In genomic region chr11:8207080-8208000, GRCh38 we compare ENCODE assay signal across 13 cellular contexts. TPM values are rescaled to one million over a fixed set of nuclear protein-coding genes. Genes with fewer than 3 reads are reported as not detected.
DNase-seq lines count a peak whose midpoint lies in the region; TF ChIP-seq lines count a peak whose summit lies in the region.
"Had no signal": no experiment of that assay in that cellular context is flagged by ENCODE, and none has a peak within 500 bp of the region (broad histone marks: within the 10 kb centered on the region; RNA-seq: fewer than 3 reads in every experiment).

No MANE protein-coding gene starts in this region.

- TF ChIP-seq EP300 in SK-N-SH (IDR thresholded peaks at IDR 0.05; ENCODE audit: borderline replicate concordance in 1 of 2, low read depth in 1 of 2, low read length in 1 of 2) = peak in 1 of 2 experiments; percentile 57; a peak in 1 of 4 replicates

- H3K79me2 ChIP-seq in H9 (ENCODE audit: insufficient read depth, low read length) (no peaks in the 10 kb centered on the region), SK-N-SH (ENCODE audit: insufficient read depth) (no peaks in the 10 kb centered on the region), PC-9 (ENCODE audit: low read depth) (no peaks in the 10 kb centered on the region)

- TF ChIP-seq CTCF in H9 (conservative IDR thresholded peaks at IDR 0.05) (no peak), SK-N-SH (IDR thresholded peaks at IDR 0.05) (no peak), fibroblast of mammary gland (conservative IDR thresholded peaks at IDR 0.05; ENCODE audit: control insufficient read depth, insufficient read depth, low read depth, low read length) (no peak), PC-9 (conservative IDR thresholded peaks at IDR 0.05) (no peak)

- no peak overlapping the region for H2BK12ac ChIP-seq in H9 (ENCODE audit: insufficient read length, low read depth, low read length)

- H3K4me2 ChIP-seq in H9 (ENCODE audit: insufficient read depth, insufficient read length, low read length) (no peak overlapping the region), SK-N-SH (0 out of 2 replicates have a peak overlapping the region, but pooled peaks have one; percentile 37), PC-9 (no peak overlapping the region)

- no CpG with 5 or more reads among the region's 20 CpGs for WGBS in H9 (ENCODE audit: extremely low coverage, insufficient read length, low lambda C conversion rate)
- WGBS in SK-N-SH (ENCODE audit: low lambda C conversion rate) = 23% methylated on average over 16 of the region's 20 CpGs

- no peak overlapping the region for H4K5ac ChIP-seq in H9 (ENCODE audit: insufficient read length, low read depth, low read length)

- H3K27me3 Mint-ChIP-seq in H9 (ENCODE audit: low read depth) = peaks cover 9% of the 10 kb centered on the region

- no peak overlapping the region for H3K23ac ChIP-seq in H9 (ENCODE audit: insufficient read length, low read depth, low read length)

- H3K9me3 ChIP-seq in H9 (ENCODE audit: control insufficient read depth, low read depth, low read length) = no peaks in the 10 kb centered on the region
- H3K9me3 ChIP-seq in SK-N-SH = no peaks in the 10 kb centered on the region
- H3K9me3 ChIP-seq in PC-9 (ENCODE audit: insufficient read depth, low read depth) = no peaks in the 10 kb centered on the region

- H3K79me1 ChIP-seq in H9 (ENCODE audit: insufficient read depth, low read depth, low read length, poor library complexity, severe bottlenecking) = no peaks in the 10 kb centered on the region

- H3K27ac ChIP-seq in H9 (ENCODE audit: insufficient read length, low read depth, low read length) = no peak overlapping the region
- H3K27ac ChIP-seq in SK-N-SH (ENCODE audit: low read depth in 2 of 2, low read length in 1 of 2) = peak overlapping the region in 1 of 2 experiments; percentile 98; a peak in 2 of 4 replicates
- peak overlapping the region in 12 of 21 experiments; percentile 9 to 83 (median 60) for H3K27ac ChIP-seq in skin epidermis
- no peak overlapping the region for H3K27ac ChIP-seq in PC-9

- H3K9ac ChIP-seq in H9 (ENCODE audit: extremely low read depth, insufficient read length, low read length) = no peak overlapping the region
- no peak overlapping the region for H3K9ac ChIP-seq in SK-N-SH

- H4K8ac ChIP-seq in H9 (replicated peaks; ENCODE audit: insufficient read length, low read depth, low read length) = no peak overlapping the region

- H4K20me1 ChIP-seq in H9 (ENCODE audit: control insufficient read depth, insufficient read depth, insufficient read length) (no peaks in the 10 kb centered on the region), SK-N-SH (ENCODE audit: insufficient read depth) (no peaks in the 10 kb centered on the region), PC-9 (ENCODE audit: insufficient read depth) (no peaks in the 10 kb centered on the region)

- H2AK5ac ChIP-seq in H9 (ENCODE audit: insufficient read length, low read length) = no peak overlapping the region

- H3F3A ChIP-seq in SK-N-SH (replicated peaks; ENCODE audit: insufficient read depth) (no peaks in the 10 kb centered on the region), PC-9 (ENCODE audit: insufficient read depth, low read depth) (no peaks in the 10 kb centered on the region)

- H3K27me3 ChIP-seq in H9 (ENCODE audit: insufficient read depth, low read length) (no peaks in the 10 kb centered on the region), SK-N-SH (ENCODE audit: insufficient read depth) (no peaks in the 10 kb centered on the region; the same call in 1 of the 2 replicates), PC-9 (ENCODE audit: insufficient read depth, low read depth) (peaks cover 9% of the 10 kb centered on the region; the same call in 1 of the 2 replicates)

- H3K9me3 Mint-ChIP-seq in H9 = no peaks in the 10 kb centered on the region
- H3K9me3 Mint-ChIP-seq: immature natural killer cell; natural killer cell; stimulated activated effector memory CD8-positive, alpha-beta T cell treated with anti-CD3 and anti-CD28 coated beads, Interleukin-12 subunit alpha, Interleukin-12 subunit beta, amount 100 ng/mL, for 72 hours had no signal

- H3K36me3 ChIP-seq in SK-N-SH (replicated peaks in 1 of 2; ENCODE audit: control insufficient read depth in 1 of 2, insufficient read depth in 2 of 2, low read length in 1 of 2) (no peaks in the 10 kb centered on the region), PC-9 (ENCODE audit: low read depth) (no peaks in the 10 kb centered on the region)

- POLR2A ChIA-PET in SK-N-SH (lab: Yijun Ruan, JAX) (interaction anchor here (0.6 to 3.3 kb wide), 8 partner anchors 8 to 768 kb away, joined by 3 to 16 read pairs (median 4); partner anchors contain the start of gene LMO1), PC-9 (lab: Charles Lee; ENCODE audit: unreplicated experiment) (no interaction called here)

- H3K4me1 ChIP-seq in H9 (ENCODE audit: insufficient read depth, low read length) (no peaks in the 10 kb centered on the region), SK-N-SH (ENCODE audit: control insufficient read depth in 1 of 2, insufficient read depth in 2 of 2, low read depth in 1 of 2, low read length in 1 of 2) (peaks cover 0 to 27% of the 10 kb centered on the region in 2 experiments; a peak in 2 of 4 replicates), PC-9 (replicated peaks; ENCODE audit: insufficient read depth) (no peaks in the 10 kb centered on the region)

- no peak overlapping the region for H3K14ac ChIP-seq in H9 (ENCODE audit: insufficient read depth, low read length)

- intact Hi-C loops in PC-9 (cut with micrococcal nuclease; ENCODE audit: unreplicated experiment) = no loop called here

- H3K18ac ChIP-seq in H9 (ENCODE audit: insufficient read length, low read depth, low read length) = no peak overlapping the region

- H3K27ac Mint-ChIP-seq in H9 = peak overlapping the region in 1 of 3 experiments; percentile 88; a peak in 1 of 7 replicates
- H3K27ac Mint-ChIP-seq: immature natural killer cell; stimulated activated effector memory CD8-positive, alpha-beta T cell treated with anti-CD3 and anti-CD28 coated beads, Interleukin-12 subunit alpha, Interleukin-12 subunit beta, amount 100 ng/mL, for 72 hours had no signal

- BruUV-seq in PC-9 (replicated peaks; lab: Mats Ljungman, UMichigan) = no TSS peak

- H3K4me3 ChIP-seq in SK-N-SH (ENCODE audit: low read depth in 2 of 2, low read length in 1 of 2) = peak overlapping the region in 1 of 2 experiments; percentile 21; a peak in 1 of 4 replicates
- H3K4me3 ChIP-seq in fibroblast of mammary gland (ENCODE audit: control insufficient read depth, low read depth, low read length) = no peak overlapping the region
- H3K4me3 ChIP-seq in skin epidermis = no peak overlapping the region
- H3K4me3 ChIP-seq in PC-9 = no peak overlapping the region

- no peak overlapping the region for H3K4ac ChIP-seq in H9 (ENCODE audit: low read depth, low read length)

- no peak overlapping the region for H2BK5ac ChIP-seq in H9 (ENCODE audit: insufficient read length, low read length)

- DNase-seq in H9 (peak; percentile 39), SK-N-SH (peak; percentile 75), fibroblast of mammary gland (ENCODE audit: low read depth) (peak; percentile 58), HK-2 (ENCODE audit: unreplicated experiment) (no peak), PC-9 (no peak), NOMO-1 treated with DMSO at 0.1 percent for 48 hours (lab: John Stamatoyannopoulos, UW; ENCODE audit: unreplicated experiment) (no peak), nucleus accumbens (lab: John Stamatoyannopoulos, UW) (no peak)
- DNase-seq: activated T-cell treated with anti-CD3 and anti-CD28 coated beads for 4 hours, immature natural killer cell, natural killer cell, NCI-H446 had no signal

- no peak overlapping the region for H3K4me3 Mint-ChIP-seq in H9
- H3K4me3 Mint-ChIP-seq: natural killer cell; stimulated activated effector memory CD8-positive, alpha-beta T cell treated with anti-CD3 and anti-CD28 coated beads, Interleukin-12 subunit alpha, Interleukin-12 subunit beta, amount 100 ng/mL, for 72 hours had no signal

- H2AFZ ChIP-seq in H9 (ENCODE audit: low read length) = no peak overlapping the region
- H2AFZ ChIP-seq in SK-N-SH (ENCODE audit: low read depth) = no peak overlapping the region
- no peak overlapping the region for H2AFZ ChIP-seq in PC-9

- H2BK120ac ChIP-seq in H9 (ENCODE audit: low read depth, low read length, poor library complexity, severe bottlenecking) = no peak overlapping the region

- no peak overlapping the region for H3K56ac ChIP-seq in H9 (ENCODE audit: insufficient read length, low read depth, low read length)

- no peaks in the 10 kb centered on the region for H3K9me2 ChIP-seq in SK-N-SH
- H3K9me2 ChIP-seq in PC-9 (ENCODE audit: insufficient read depth) = no peaks in the 10 kb centered on the region

- no peak overlapping the region for H3T11ph ChIP-seq in H9 (ENCODE audit: low read length)

- no peak for TF ChIP-seq RAD21 in SK-N-SH (IDR thresholded peaks at IDR 0.05; ENCODE audit: low read length)

- peaks cover 15 to 18% of the 10 kb centered on the region in 2 experiments for H3K4me1 Mint-ChIP-seq in H9
- H3K4me1 Mint-ChIP-seq: stimulated activated effector memory CD8-positive, alpha-beta T cell treated with anti-CD3 and anti-CD28 coated beads, Interleukin-12 subunit alpha, Interleukin-12 subunit beta, amount 100 ng/mL, for 72 hours had no signal

- no peak overlapping the region for H4K91ac ChIP-seq in H9 (ENCODE audit: insufficient read length, low read depth, low read length)

- H3K36me3 Mint-ChIP-seq in H9 (ENCODE audit: insufficient read depth in 1 of 3, low read depth in 3 of 3) = no peaks in the 10 kb centered on the region
- H3K36me3 Mint-ChIP-seq: immature natural killer cell; natural killer cell; stimulated activated effector memory CD8-positive, alpha-beta T cell treated with anti-CD3 and anti-CD28 coated beads, Interleukin-12 subunit alpha, Interleukin-12 subunit beta, amount 100 ng/mL, for 72 hours had no signal

- no peak overlapping the region for H2BK20ac ChIP-seq in H9 (ENCODE audit: low read depth, low read length, poor library complexity, severe bottlenecking)

- H3K23me2 ChIP-seq in H9 (ENCODE audit: insufficient read length, low read depth, low read length, poor library complexity, severe bottlenecking) = no peaks in the 10 kb centered on the region

- CTCF ChIA-PET in SK-N-SH (lab: Yijun Ruan, JAX) = interaction anchor here (0.8 to 7.1 kb wide), 16 partner anchors 11 to 360 kb away, joined by 3 to 33 read pairs (median 6); partner anchors contain the start of gene LMO1
- CTCF ChIA-PET in PC-9 (lab: Charles Lee) = no interaction called here

- no peak overlapping the region for H2BK15ac ChIP-seq in H9 (ENCODE audit: low read depth, low read length)

TF ChIP-seq in SK-N-SH, 30 proteins besides CTCF, POLR2A, EP300 and RAD21 (continues in another document):
- TF ChIP-seq RCOR1 (IDR thresholded peaks at IDR 0.05; ENCODE audit: low read length) (peak; percentile 99), GATA2 (CRISPR knock-in tag; IDR thresholded peaks at IDR 0.05) (peak; percentile 44; the same call in 1 of the 2 replicates)

RNA-seq across cellular contexts. Expression of gene RIC3, which starts 38.5 kb away (rescaled TPM):
- total RNA-seq in H9 (2021) (19.9 and 23.7 TPM in 2 replicates), PC-9 (2021) (not detected in 2 replicates)
- 0.54 and 1.2 TPM in 2 replicates for polyA plus RNA-seq in SK-N-SH (2012; rRNA removed)
- polyA plus RNA-seq in SK-N-SH (2012; cell fraction: cytosol; rRNA removed) = 0.84 and 1.2 TPM in 2 replicates
- polyA plus RNA-seq in SK-N-SH (2012; cell fraction: nucleus; rRNA removed) = 2.8 and 4.4 TPM in 2 replicates

RNA-seq across cellular contexts. Expression of gene LMO1, which starts 56.3 kb away (rescaled TPM):
- total RNA-seq in H9 (2021) (0.39 and 0.50 TPM in 2 replicates), PC-9 (2021) (not detected in 2 replicates)
- 0.12 and 0.62 TPM in 2 replicates for polyA plus RNA-seq in SK-N-SH (2012; rRNA removed)
- 0.59 and 0.60 TPM in 2 replicates for polyA plus RNA-seq in SK-N-SH (2012; cell fraction: cytosol; rRNA removed)
- 0.35 and 1.3 TPM in 2 replicates for polyA plus RNA-seq in SK-N-SH (2012; cell fraction: nucleus; rRNA removed)
- total RNA-seq: natural killer cell had no signal
- polyA plus RNA-seq: immature natural killer cell had no signal

Comparison
In these comparisons a context has a peak if more than half of its experiments do, and no peak if none do; other contexts are left out.
1. DNase-seq: peak in H9 (single experiment), SK-N-SH (single experiment) and fibroblast of mammary gland (single experiment); none in HK-2 (single experiment), PC-9 (0 of 2), NOMO-1 treated with DMSO at 0.1 percent for 48 hours (single experiment) and nucleus accumbens (0 of 56).
2. H3K27ac ChIP-seq: peak in skin epidermis (12 of 21); none in H9 (single experiment) and PC-9 (single experiment).
3. RNA of gene RIC3, which starts 38.5 kb away (total RNA-seq): 19.9 to 23.7 TPM in H9; not detected in PC-9; every median in the first group is over 10 times any median in the second.